20 cellular contexts compared by ENCODE assay signal in genomic region chr9:95953986-95954385, GRCh38.
DNase-seq lines count a peak whose midpoint lies in the region; ATAC-seq, FAIRE-seq and TF ChIP-seq lines count a peak whose summit lies in the region.
"Had no signal": no experiment of that assay in that cellular context is flagged by ENCODE, and none has a peak within 500 bp of the region (broad histone marks: within the 10 kb centered on the region; RNA-seq: fewer than 3 reads in every experiment).

No MANE protein-coding gene starts in this region.

- H3K27ac Mint-ChIP-seq in activated T-cell treated with anti-CD3 and anti-CD28 coated beads, Interleukin-2, amount 50 U/mL, for 24 hours, result peak overlapping the region; percentile 86

- ATAC-seq in GM18502 (IDR thresholded peaks at IDR 0.05; ENCODE audit: poor library complexity, unreplicated experiment), result peak; percentile 58
- no peak for ATAC-seq in K562

- no peak overlapping the region for H2AFZ ChIP-seq in K562 (ENCODE audit: low read depth, low read length)
- H2AFZ ChIP-seq: GM23248 had no signal

- in situ Hi-C loops in K562 (cut with MboI), result no loop called here

- TF ChIP-seq CTCF in GM06990 (IDR thresholded peaks at IDR 0.05; ENCODE audit: insufficient read depth, low read length, poor library complexity, severe bottlenecking), result no peak
- no peak for TF ChIP-seq CTCF in K562 (IDR thresholded peaks at IDR 0.05 in 2 of 3, conservative IDR thresholded peaks at IDR 0.05 in 1 of 3; ENCODE audit: insufficient read depth in 2 of 3, low read depth in 1 of 3, low read length in 3 of 3)

- no peak overlapping the region for H3K4me2 ChIP-seq in K562 (ENCODE audit: insufficient read depth, low read length)

- no peaks in the 10 kb centered on the region; the same call in 1 of the 2 replicates for H3K9me3 ChIP-seq in K562 (replicated peaks; ENCODE audit: control insufficient read depth, insufficient read depth, low read depth, low read length)

- H3K4me1 Mint-ChIP-seq in activated T-cell treated with anti-CD3 and anti-CD28 coated beads, Interleukin-2, amount 50 U/mL, for 24 hours (ENCODE audit: low read depth), result peaks cover 29% of the 10 kb centered on the region

- H3K27me3 ChIP-seq in GM06990 (replicated peaks; ENCODE audit: control insufficient read depth, insufficient read depth, low read length) (no peaks in the 10 kb centered on the region), K562 (ENCODE audit: control insufficient read depth in 2 of 2, insufficient read depth in 2 of 2, low read length in 2 of 2) (no peaks in the 10 kb centered on the region)

- POLR2A ChIA-PET in K562 (lab: Yijun Ruan, JAX), result interaction anchor here (1.0 kb wide), 1 partner anchor 15 kb away, joined by 3 read pairs; no protein-coding TSS in a partner anchor

- H3K27ac ChIP-seq in K562 (ENCODE audit: extremely low read depth, low read depth, low read length), result no peak overlapping the region
- H3K27ac ChIP-seq: GM23248 had no signal

- DNase-seq in activated T-cell treated with anti-CD3 and anti-CD28 coated beads, Interleukin-2, amount 50 U/mL, for 24 hours, result no peak
- no peak for DNase-seq in activated T-cell treated with anti-CD3 and anti-CD28 coated beads, Interleukin-2, amount 50 U/mL, for 1 hour
- DNase-seq in GM06990 (ENCODE audit: extremely low read depth, insufficient read length), result peak; percentile 33
- DNase-seq in K562 (ENCODE audit: extremely low read depth in 1 of 4, low spot score in 3 of 4), result no peak
- no peak for DNase-seq in HTR-8/SVneo (ENCODE audit: insufficient read length, low spot score)
- no peak for DNase-seq in C1 segment of cervical spinal cord (lab: John Stamatoyannopoulos, UW)
- no peak for DNase-seq in occipital lobe (lab: John Stamatoyannopoulos, UW)
- DNase-seq: 8988T; DMS79 treated with DMSO at 0.1 percent for 48 hours; GM23248; KBM-7; NCI-H1105 treated with DMSO at 0.1 percent for 48 hours; NCI-H1694 treated with DMSO at 0.1 percent for 48 hours; NCI-H510A; NCI-H748 treated with DMSO at 0.1 percent for 48 hours; NK-92 treated with Interleukin-12 subunit alpha and Interleukin-12 subunit beta, amount 100 ng/mL, for 24 hours; OCI-M1; Right ventricle myocardium superior had no signal

- H3K27me3 Mint-ChIP-seq in activated T-cell treated with anti-CD3 and anti-CD28 coated beads, Interleukin-2, amount 50 U/mL, for 24 hours, result no peaks in the 10 kb centered on the region

- peak; percentile 52 for FAIRE-seq in K562 (lab: Jason Lieb, UNC)
- no peak for FAIRE-seq in HTR-8/SVneo (lab: Jason Lieb, UNC)

- H3K9me1 ChIP-seq in K562 (ENCODE audit: control insufficient read depth, insufficient read depth, low read length), result no peaks in the 10 kb centered on the region

- no peak for TF ChIP-seq RAD21 in K562 (CRISPR knock-in tag; conservative IDR thresholded peaks at IDR 0.05 in 1 of 2, IDR thresholded peaks at IDR 0.05 in 1 of 2)

- H3K36me3 Mint-ChIP-seq in activated T-cell treated with anti-CD3 and anti-CD28 coated beads, Interleukin-2, amount 50 U/mL, for 24 hours (ENCODE audit: low read depth), result peaks cover 84% of the 10 kb centered on the region

- H3K4me3 ChIP-seq in GM06990 (replicated peaks; ENCODE audit: low read depth, low read length) (no peak overlapping the region), K562 (no peak overlapping the region)
- H3K4me3 ChIP-seq: GM23248, HAP-1 had no signal

- intact Hi-C loops in K562 (cut with micrococcal nuclease), result no loop called here

- no TSS peak for BruUV-seq in K562 (replicated peaks; lab: Mats Ljungman, UMichigan)

- CTCF ChIA-PET in K562 (lab: Yijun Ruan, JAX; ENCODE audit: low intra/inter-chr PET ratio), result no interaction called here

- H3K4me3 Mint-ChIP-seq in activated T-cell treated with anti-CD3 and anti-CD28 coated beads, Interleukin-2, amount 50 U/mL, for 24 hours, result no peak overlapping the region

- peaks cover 24% of the 10 kb centered on the region for H3K9me3 Mint-ChIP-seq in activated T-cell treated with anti-CD3 and anti-CD28 coated beads, Interleukin-2, amount 50 U/mL, for 24 hours

- H4K20me1 ChIP-seq in K562 (replicated peaks; ENCODE audit: control insufficient read depth, insufficient read depth, low read length), result no peaks in the 10 kb centered on the region

- no peaks in the 10 kb centered on the region for H3K79me2 ChIP-seq in K562 (ENCODE audit: control insufficient read depth, insufficient read depth, low read length)

- H3K9ac ChIP-seq in K562 (ENCODE audit: insufficient read depth in 1 of 2, low read depth in 2 of 2, low read length in 2 of 2), result no peak overlapping the region
- H3K9ac ChIP-seq: GM23248 had no signal

- 94% methylated on average over 1 of the region's 1 CpG for WGBS in K562 (ENCODE audit: insufficient coverage, low coverage, missing lambda C conversion rate)

- TF ChIP-seq EP300 in K562 (IDR thresholded peaks at IDR 0.05; ENCODE audit: low read length), result no peak

- no peak for TF ChIP-seq POLR2A in K562 (conservative IDR thresholded peaks at IDR 0.05)

- no peaks in the 10 kb centered on the region for H3K4me1 ChIP-seq in K562 (replicated peaks in 1 of 2; ENCODE audit: control insufficient read depth in 2 of 2, insufficient read depth in 2 of 2, low read length in 2 of 2)
- H3K4me1 ChIP-seq: HAP-1 had no signal

- H3K36me3 ChIP-seq in GM06990 (ENCODE audit: control insufficient read depth, insufficient read depth, low read length) (no peaks in the 10 kb centered on the region), K562 (ENCODE audit: control insufficient read depth, insufficient read depth, low read length) (peaks cover 17% of the 10 kb centered on the region; the same call in 2 of the 3 replicates)

TF ChIP-seq in K562, 482 proteins besides CTCF, POLR2A, EP300 and RAD21:
- TF ChIP-seq ADNP (tag; IDR thresholded peaks at IDR 0.05) (peak; percentile 50; the same call in 1 of the 2 replicates), BHLHE40 (IDR thresholded peaks at IDR 0.05; ENCODE audit: low read length) (no peak), HMG20A (CRISPR knock-in tag; conservative IDR thresholded peaks at IDR 0.05) (no peak), BCOR (IDR thresholded peaks at IDR 0.05) (peak; percentile 54), BRCA1 (IDR thresholded peaks at IDR 0.05) (no peak), BRCA1 (CRISPR knock-in tag; IDR thresholded peaks at IDR 0.05) (no peak), ZBTB34 (CRISPR knock-in tag; IDR thresholded peaks at IDR 0.05) (no peak), KDM1A (IDR thresholded peaks at IDR 0.05) (0 out of 4 replicates have a peak, but pooled peaks of 1 of the 2 experiments have one; percentile 21), ESRRA (IDR thresholded peaks at IDR 0.05; ENCODE audit: borderline replicate concordance, low read depth) (peak; percentile 48; the same call in 1 of the 2 replicates), RBM25 (IDR thresholded peaks at IDR 0.05; ENCODE audit: low read depth, low read length, severe bottlenecking) (peak; percentile 80), NRF1 (conservative IDR thresholded peaks at IDR 0.05 in 1 of 2, IDR thresholded peaks at IDR 0.05 in 1 of 2) (no peak), ZSCAN29 (IDR thresholded peaks at IDR 0.05) (no peak)
